8 cellular contexts compared by ENCODE assay signal in the genomic region with DNA sequence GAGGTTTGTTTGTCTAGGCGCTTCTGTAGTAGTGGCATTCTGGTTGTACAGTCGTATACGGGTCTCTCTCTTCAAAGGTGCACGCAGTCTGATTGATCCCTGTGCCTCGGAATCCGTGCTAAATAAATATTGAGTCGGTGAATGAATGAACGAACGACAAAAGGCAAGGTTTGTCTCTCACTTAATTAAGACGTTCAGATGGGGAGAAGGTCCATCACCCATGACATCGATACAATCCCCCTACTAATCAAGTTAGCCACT. TPM values are rescaled to one million over a fixed set of nuclear protein-coding genes. Genes with fewer than 3 reads are reported as not detected.
DNase-seq lines count a peak whose midpoint lies in the region; ATAC-seq, FAIRE-seq and TF ChIP-seq lines count a peak whose summit lies in the region.

No MANE protein-coding gene starts in this region.

- peaks cover 4% of the 10 kb centered on the region for H3K36me3 Mint-ChIP-seq in activated naive CD4-positive, alpha-beta T cell treated with anti-CD3 and anti-CD28 coated beads, Interleukin-2, amount 10 ng/mL, durations not matched to agents 7 days and 5 days

- H3K4me3 Mint-ChIP-seq in activated naive CD4-positive, alpha-beta T cell treated with anti-CD3 and anti-CD28 coated beads, Interleukin-2, amount 10 ng/mL, durations not matched to agents 7 days and 5 days: peak overlapping the region; percentile 75

- H4K20me1 ChIP-seq in DOHH2 (ENCODE audit: control insufficient read depth, insufficient read depth, low read depth, low read length): no peaks in the 10 kb centered on the region
- H4K20me1 ChIP-seq in HepG2 (ENCODE audit: insufficient read depth, low read length): no peaks in the 10 kb centered on the region

- peak overlapping the region; percentile 85 for H3K27ac Mint-ChIP-seq in activated naive CD4-positive, alpha-beta T cell treated with anti-CD3 and anti-CD28 coated beads, Interleukin-2, amount 10 ng/mL, durations not matched to agents 7 days and 5 days

- H3K4me1 ChIP-seq in DOHH2 (ENCODE audit: control insufficient read depth, low read length) (peaks cover 44% of the 10 kb centered on the region), HepG2 (ENCODE audit: insufficient read depth, low read length) (peaks cover 30% of the 10 kb centered on the region), urinary bladder (ENCODE audit: insufficient read depth) (no peaks in the 10 kb centered on the region)

- H3K9ac ChIP-seq in HepG2 (ENCODE audit: insufficient read depth, low read depth, low read length): peak overlapping the region; percentile 45

- no peaks in the 10 kb centered on the region for H3K9me3 Mint-ChIP-seq in activated naive CD4-positive, alpha-beta T cell treated with anti-CD3 and anti-CD28 coated beads, Interleukin-2, amount 10 ng/mL, durations not matched to agents 7 days and 5 days

- peak overlapping the region; percentile 43; the same call in 1 of the 2 replicates for H3K27ac ChIP-seq in DOHH2 (ENCODE audit: low read depth, low read length)
- peak overlapping the region; percentile 31 for H3K27ac ChIP-seq in HepG2 (ENCODE audit: extremely low read length, insufficient read depth, low read length)
- no peak overlapping the region for H3K27ac ChIP-seq in urinary bladder (ENCODE audit: low read depth)

- H3K4me2 ChIP-seq in DOHH2 (ENCODE audit: low read length) (peak overlapping the region; percentile 99), HepG2 (ENCODE audit: low read depth, low read length) (peak overlapping the region; percentile 93)

- no peaks in the 10 kb centered on the region for H3K9me2 ChIP-seq in DOHH2 (replicated peaks; ENCODE audit: control insufficient read depth, low read length)

- no TSS peak for BruUV-seq in HepG2 (replicated peaks; lab: Mats Ljungman, UMichigan)

- POLR2A ChIA-PET in HepG2 (lab: Yijun Ruan, JAX): no interaction called here

- H3K27me3 ChIP-seq in DOHH2 (ENCODE audit: control insufficient read depth, low read length): no peaks in the 10 kb centered on the region
- no peaks in the 10 kb centered on the region; a peak in 1 of 5 replicates for H3K27me3 ChIP-seq in HepG2 (ENCODE audit: control insufficient read depth in 1 of 2, insufficient read depth in 2 of 2, low read length in 2 of 2)

- no peak for DNase-seq in activated naive CD4-positive, alpha-beta T cell treated with anti-CD3 and anti-CD28 coated beads, Interleukin-2, amount 10 ng/mL, durations not matched to agents 7 days and 5 days
- peak; percentile 9 for DNase-seq in HepG2 (ENCODE audit: low spot score)
- DNase-seq in medulla oblongata (ENCODE audit: extremely low spot score): no peak
- no peak for DNase-seq in COLO829 (ENCODE audit: low spot score)
- DNase-seq in NCI-H2029 treated with DMSO at 0.1 percent for 48 hours (lab: John Stamatoyannopoulos, UW): no peak

- H3K36me3 ChIP-seq in DOHH2 (ENCODE audit: control insufficient read depth, low read length) (no peaks in the 10 kb centered on the region), HepG2 (replicated peaks in 1 of 2; ENCODE audit: control insufficient read depth in 1 of 2, insufficient read depth in 2 of 2, low read length in 2 of 2) (no peaks in the 10 kb centered on the region), urinary bladder (ENCODE audit: insufficient read depth) (no peaks in the 10 kb centered on the region)

- H3F3A ChIP-seq in DOHH2 (ENCODE audit: control insufficient read depth, insufficient read depth): peaks cover 13% of the 10 kb centered on the region

- no peak for TF ChIP-seq RAD21 in HepG2 (CRISPR knock-in tag; IDR thresholded peaks at IDR 0.05)

- intact Hi-C loops in HepG2 (cut with micrococcal nuclease; ENCODE audit: unreplicated experiment): loop anchor here (5.0 kb wide), 1 partner anchor 37 kb away; no protein-coding TSS in a partner anchor

- peak overlapping the region; percentile 90 for H3K4me3 ChIP-seq in DOHH2 (ENCODE audit: low read length)
- H3K4me3 ChIP-seq in HepG2 (replicated peaks in 1 of 3; ENCODE audit: insufficient read depth in 1 of 3, low read depth in 2 of 3, low read length in 3 of 3): peak overlapping the region; percentile 66 to 83 (median 75)
- peak overlapping the region; percentile 34 for H3K4me3 ChIP-seq in urinary bladder (ENCODE audit: low read depth, low read length)

- H3K79me2 ChIP-seq in DOHH2 (ENCODE audit: control insufficient read depth, low read length) (peaks cover 29% of the 10 kb centered on the region), HepG2 (ENCODE audit: insufficient read depth, low read length) (peaks cover 20% of the 10 kb centered on the region)

- FAIRE-seq in HepG2 (lab: Jason Lieb, UNC): no peak

- no peak for TF ChIP-seq POLR2A in HepG2 (IDR thresholded peaks at IDR 0.05; ENCODE audit: insufficient read depth in 1 of 2, low read depth in 2 of 2, low read length in 2 of 2)

- TF ChIP-seq CTCF in DOHH2 (IDR thresholded peaks at IDR 0.05; ENCODE audit: low read depth, low read length, poor library complexity, severe bottlenecking) (no peak), HepG2 (CRISPR knock-in tag; IDR thresholded peaks at IDR 0.05) (no peak)

- in situ Hi-C loops in HepG2 (cut with HindIII; ENCODE audit: extremely low pct_ligation_motif_present, low pct_unique_long_range_greater_than_20kb): loop anchor here (5.0 kb wide), 2 partner anchors 38 to 73 kb away; a partner anchor contains a TSS

- TF ChIP-seq EP300 in HepG2 (IDR thresholded peaks at IDR 0.05; ENCODE audit: low read depth in 2 of 2, low read length in 2 of 2) (no peak), HepG2 (CRISPR knock-in tag; IDR thresholded peaks at IDR 0.05; ENCODE audit: borderline replicate concordance) (no peak)

- H3K9me3 ChIP-seq in DOHH2 (ENCODE audit: control insufficient read depth, insufficient read depth, low read length): no peaks in the 10 kb centered on the region
- H3K9me3 ChIP-seq in HepG2 (ENCODE audit: low read length): no peaks in the 10 kb centered on the region

- WGBS in HepG2 (ENCODE audit: low lambda C conversion rate): 0% methylated on average over 8 of the region's 11 CpGs
- 1% methylated on average over 11 of the region's 11 CpGs for WGBS in urinary bladder

- peaks cover 44% of the 10 kb centered on the region for H3K4me1 Mint-ChIP-seq in activated naive CD4-positive, alpha-beta T cell treated with anti-CD3 and anti-CD28 coated beads, Interleukin-2, amount 10 ng/mL, durations not matched to agents 7 days and 5 days

- CTCF ChIA-PET in activated naive CD4-positive, alpha-beta T cell treated with anti-CD3 and anti-CD28 coated beads, Interleukin-2, amount 10 ng/mL, durations not matched to agents 7 days and 5 days (lab: Charles Lee): no interaction called here
- CTCF ChIA-PET in HepG2 (lab: Yijun Ruan, JAX; ENCODE audit: low intra/inter-chr PET ratio, low total read pairs): no interaction called here

- ATAC-seq in HG02642 (IDR thresholded peaks at IDR 0.05; ENCODE audit: poor library complexity, unreplicated experiment): peak; percentile 1
- no peak for ATAC-seq in HepG2

- H3K27me3 Mint-ChIP-seq in activated naive CD4-positive, alpha-beta T cell treated with anti-CD3 and anti-CD28 coated beads, Interleukin-2, amount 10 ng/mL, durations not matched to agents 7 days and 5 days: peaks cover 6% of the 10 kb centered on the region

- peak overlapping the region; percentile 31 for H2AFZ ChIP-seq in HepG2 (ENCODE audit: low read length)

TF ChIP-seq in HepG2, 621 proteins besides CTCF, POLR2A, EP300 and RAD21 (continues in another document):
- TF ChIP-seq NFRKB (IDR thresholded peaks at IDR 0.05) (no peak), NAIF1 (CRISPR knock-in tag; IDR thresholded peaks at IDR 0.05; ENCODE audit: borderline replicate concordance) (0 out of 2 replicates have a peak, but pooled peaks have one; percentile 64)
- TF ChIP-seq, protein P1, sequence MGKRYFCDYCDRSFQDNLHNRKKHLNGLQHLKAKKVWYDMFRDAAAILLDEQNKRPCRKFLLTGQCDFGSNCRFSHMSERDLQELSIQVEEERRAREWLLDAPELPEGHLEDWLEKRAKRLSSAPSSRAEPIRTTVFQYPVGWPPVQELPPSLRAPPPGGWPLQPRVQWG (CRISPR knock-in tag; IDR thresholded peaks at IDR 0.05; ENCODE audit: borderline replicate concordance, low read depth): no peak
- TF ChIP-seq, protein P2, sequence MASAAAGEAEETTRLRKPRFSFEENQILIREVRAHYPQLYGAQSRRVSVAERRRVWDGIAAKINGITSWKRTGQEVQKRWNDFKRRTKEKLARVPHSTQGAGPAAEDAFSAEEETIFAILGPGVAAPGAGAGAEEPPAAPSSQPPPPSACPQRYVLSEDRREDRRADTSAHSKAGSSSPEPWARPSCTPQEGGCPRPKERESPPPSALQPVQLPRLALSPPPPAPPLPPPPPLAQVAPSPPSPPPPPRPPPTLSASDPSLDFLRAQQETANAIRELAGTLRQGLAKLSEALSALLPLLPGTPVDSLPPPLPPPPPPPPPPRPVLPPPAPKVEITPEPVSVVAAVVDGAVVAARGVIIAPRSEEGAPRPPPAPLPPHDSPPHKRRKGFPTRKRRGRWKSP (CRISPR knock-in tag; IDR thresholded peaks at IDR 0.05): 0 out of 2 replicates have a peak, but pooled peaks have one; percentile 15

RNA-seq across cellular contexts. Expression of a gene that starts 0.5 kb away (rescaled TPM):
- total RNA-seq in HepG2 (2016; rRNA removed; fragmentation: Illumina TruSeq; extraction: Trizol) (4.5 and 5.1 TPM in 2 replicates), urinary bladder (56.4 TPM)
- total RNA-seq in HepG2 (2016; cell fraction: cytosol; rRNA removed; fragmentation: Illumina TruSeq; extraction: Trizol; ENCODE audit: low read depth): 3.3 and 4.5 TPM in 2 replicates
- 4.9 and 5.3 TPM in 2 replicates for total RNA-seq in HepG2 (2016; cell fraction: insoluble cytoplasmic fraction; rRNA removed; fragmentation: Illumina TruSeq; extraction: Trizol)
- 5.3 and 5.8 TPM in 2 replicates for total RNA-seq in HepG2 (2016; cell fraction: membrane; rRNA removed; fragmentation: Illumina TruSeq; extraction: Trizol)
- 7.6 and 9.7 TPM in 2 replicates for total RNA-seq in HepG2 (2016; cell fraction: nucleus; rRNA removed; fragmentation: Illumina TruSeq; extraction: Trizol)
- polyA plus RNA-seq in HepG2 (2011; rRNA removed) (8.9 and 10.2 TPM in 2 replicates), urinary bladder (12.6 TPM)
- polyA plus RNA-seq in HepG2 (2011; cell fraction: cytosol; rRNA removed): 2.5 and 3.3 TPM in 2 replicates
- polyA plus RNA-seq in HepG2 (2011; cell fraction: nucleus; rRNA removed): 15.4 and 16.5 TPM in 2 replicates
- 6.6 and 9.2 TPM in 2 replicates for polyA plus RNA-seq in HepG2 (2012)
- 0.08 and 0.09 TPM in 2 replicates for polyA plus RNA-seq in HepG2 (2016; cell fraction: cytosol; fragmentation: Illumina TruSeq; extraction: Trizol; ENCODE audit: low read depth)
- 1.6 TPM in 2 replicates for polyA plus RNA-seq in HepG2 (2016; cell fraction: insoluble cytoplasmic fraction; fragmentation: Illumina TruSeq; extraction: Trizol; ENCODE audit: low read depth)
- polyA plus RNA-seq in HepG2 (2016; cell fraction: membrane; fragmentation: Illumina TruSeq; extraction: Trizol; ENCODE audit: low read depth): 0.17 and 0.21 TPM in 2 replicates
- polyA plus RNA-seq in HepG2 (2016; cell fraction: nucleus; fragmentation: Illumina TruSeq; extraction: Trizol; ENCODE audit: insufficient read depth, low read depth): 5.6 and 7.8 TPM in 2 replicates
- 10.2 and 30.3 TPM in 2 replicates for polyA minus RNA-seq in HepG2 (2011; rRNA and poly(A)+ RNA removed; ENCODE audit: low replicate concordance)
- 6.2 and 13.2 TPM in 2 replicates for polyA minus RNA-seq in HepG2 (2011; cell fraction: cytosol; rRNA and poly(A)+ RNA removed)
- 40.2 and 40.9 TPM in 2 replicates for polyA minus RNA-seq in HepG2 (2011; cell fraction: nucleus; rRNA and poly(A)+ RNA removed)

Comparison
In these comparisons a context has a peak if more than half of its experiments do, and no peak if none do; other contexts are left out.
1. H3K4me3 ChIP-seq: peak in every context shown above with its lines; median percentile 90 in DOHH2; 75 in HepG2; 34 in urinary bladder.